Comparison of ENCODE assay signal across 9 cellular contexts in genomic region chrX:88830113-88830512, GRCh38.
"Had no signal": no experiment of that assay in that cellular context is flagged by ENCODE, and none has a peak within 500 bp of the region (broad histone marks: within the 10 kb centered on the region; RNA-seq: fewer than 3 reads in every experiment).

No MANE protein-coding gene starts in this region.

- H3K9me3 Mint-ChIP-seq: HFFc6 had no signal

- H2AFZ ChIP-seq: GM23248 had no signal

- ATAC-seq: HCT116 had no signal

- H3K4me3 Mint-ChIP-seq: HFFc6 had no signal

- FAIRE-seq: H54, HTR-8/SVneo had no signal

- H3K9ac ChIP-seq: GM23248, KMS-11 had no signal

- H3K4me3 ChIP-seq: GM23248, HAP-1 had no signal

- DNase-seq: GM23248, GOT3, HFFc6, KBM-7 had no signal

- H3K27ac Mint-ChIP-seq: HFFc6 had no signal

- H3K4me2 ChIP-seq: KMS-11 had no signal

- H3K27ac ChIP-seq: GM23248, KMS-11 had no signal

- H3K36me3 ChIP-seq: HAP-1 had no signal

- H3K4me1 ChIP-seq: HAP-1 had no signal

- H3K9me3 ChIP-seq: HAP-1 had no signal
